In the genomic region with DNA sequence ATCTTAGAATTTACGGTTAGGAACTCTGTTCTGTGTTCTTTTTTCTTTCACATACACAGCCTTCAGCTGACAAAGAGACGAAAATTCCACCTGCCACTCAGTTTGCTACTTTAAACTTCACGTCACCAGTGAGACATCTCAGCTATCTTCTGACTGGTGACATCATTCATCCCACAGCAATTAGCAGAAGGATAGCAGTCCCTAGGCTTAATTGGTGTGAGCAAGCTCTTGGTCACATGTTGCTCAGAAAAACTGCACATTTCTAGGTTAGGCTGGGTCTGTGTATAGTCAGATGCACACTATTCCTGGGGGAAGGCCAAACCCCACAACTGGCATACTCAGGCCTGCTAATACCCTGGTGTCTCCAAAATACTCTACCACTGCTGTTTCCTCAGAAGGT, we compare ENCODE assay signal across 10 cellular contexts. TPM values are rescaled to one million over a fixed set of nuclear protein-coding genes. Genes with fewer than 3 reads are reported as not detected.
DNase-seq lines count a peak whose midpoint lies in the region; ATAC-seq and TF ChIP-seq lines count a peak whose summit lies in the region.
"Had no signal": no experiment of that assay in that cellular context is flagged by ENCODE, and none has a peak within 500 bp of the region (broad histone marks: within the 10 kb centered on the region; RNA-seq: fewer than 3 reads in every experiment).

No MANE protein-coding gene starts in this region.

- H2AFZ ChIP-seq in PC-9: no peak overlapping the region

- POLR2A ChIA-PET in Caco-2 (lab: Charles Lee): interaction anchor here (0.9 to 1.1 kb wide), 2 partner anchors 16 to 25 kb away, joined by 4 read pairs; no protein-coding TSS in a partner anchor
- POLR2A ChIA-PET in PC-9 (lab: Charles Lee; ENCODE audit: unreplicated experiment): interaction anchor here (0.7 kb wide), 1 partner anchor 600 kb away, joined by 5 read pairs; no protein-coding TSS in a partner anchor

- TF ChIP-seq CTCF in Caco-2 (IDR thresholded peaks at IDR 0.05; ENCODE audit: insufficient read depth in 1 of 2, low read depth in 1 of 2, low read length in 1 of 2, severe bottlenecking in 1 of 2, unreplicated experiment in 1 of 2) (no peak), choroid plexus epithelial cell (conservative IDR thresholded peaks at IDR 0.05; ENCODE audit: low read depth, low read length) (no peak), PC-9 (conservative IDR thresholded peaks at IDR 0.05) (no peak)

- no TSS peak for BruUV-seq in Caco-2 (replicated peaks; lab: Mats Ljungman, UMichigan)
- BruUV-seq in PC-9 (replicated peaks; lab: Mats Ljungman, UMichigan): no TSS peak

- DNase-seq in Caco-2 (peak; percentile 39 to 45), LHCN-M2 (ENCODE audit: low read depth) (peak; percentile 84), choroid plexus epithelial cell (ENCODE audit: low read depth) (peak; percentile 60), naive B cell (no peak), putamen (ENCODE audit: low spot score) (no peak), PC-9 (no peak)
- DNase-seq: central memory CD4-positive, alpha-beta T cell had no signal

- peaks cover 50% of the 10 kb centered on the region for H3K4me1 ChIP-seq in Caco-2
- H3K4me1 ChIP-seq in PC-9 (replicated peaks; ENCODE audit: insufficient read depth): peaks cover 19% of the 10 kb centered on the region

- 0 out of 2 replicates have a peak, but pooled peaks cover 4% of the 10 kb centered on the region for H3F3A ChIP-seq in PC-9 (ENCODE audit: insufficient read depth, low read depth)

- H3K4me3 ChIP-seq in Caco-2 (ENCODE audit: low read depth, low read length): no peak overlapping the region
- no peak overlapping the region for H3K4me3 ChIP-seq in choroid plexus epithelial cell (ENCODE audit: low read depth, low read length)
- H3K4me3 ChIP-seq in PC-9: no peak overlapping the region

- H3K4me2 ChIP-seq in PC-9: no peak overlapping the region

- intact Hi-C loops in Caco-2 (cut with micrococcal nuclease; ENCODE audit: unreplicated experiment) (no loop called here), PC-9 (cut with micrococcal nuclease; ENCODE audit: unreplicated experiment) (no loop called here)

- no peaks in the 10 kb centered on the region for H3K27me3 ChIP-seq in Caco-2 (replicated peaks; ENCODE audit: control insufficient read depth, insufficient read depth, low read length)
- no peaks in the 10 kb centered on the region for H3K27me3 ChIP-seq in PC-9 (ENCODE audit: insufficient read depth, low read depth)

- H3K27ac Mint-ChIP-seq in Caco-2 (ENCODE audit: unreplicated experiment): peak overlapping the region; percentile 46
- H3K27ac Mint-ChIP-seq in naive B cell: peak overlapping the region; percentile 58 to 98 (median 79)

- H3K4me3 Mint-ChIP-seq in Caco-2 (ENCODE audit: unreplicated experiment) (peak overlapping the region; percentile 12), naive B cell (peak overlapping the region in 6 of 8 donors; percentile 16 to 88 (median 60))

- H3K9me3 ChIP-seq in Caco-2 (no peaks in the 10 kb centered on the region), PC-9 (ENCODE audit: insufficient read depth, low read depth) (no peaks in the 10 kb centered on the region)

- H3K36me3 Mint-ChIP-seq in Caco-2 (ENCODE audit: insufficient read depth, unreplicated experiment) (peaks cover 85% of the 10 kb centered on the region), naive B cell (no peaks in the 10 kb centered on the region)

- H3K4me1 Mint-ChIP-seq in Caco-2 (ENCODE audit: low read depth, unreplicated experiment) (peaks cover 26% of the 10 kb centered on the region), naive B cell (peaks cover 45 to 73% (median 47%) of the 10 kb centered on the region in 3 donors)

- CTCF ChIA-PET in Caco-2 (lab: Charles Lee) (interaction anchor here (0.9 to 1.2 kb wide), 3 partner anchors 16 to 209 kb away, joined by 4 to 5 read pairs (median 4); no protein-coding TSS in a partner anchor), PC-9 (lab: Charles Lee) (no interaction called here)

- H3K27ac ChIP-seq in PC-9: no peak overlapping the region

- no peaks in the 10 kb centered on the region for H4K20me1 ChIP-seq in PC-9 (ENCODE audit: insufficient read depth)

- H3K79me2 ChIP-seq in PC-9 (ENCODE audit: low read depth): no peaks in the 10 kb centered on the region

- H3K9me2 ChIP-seq in PC-9 (ENCODE audit: insufficient read depth): no peaks in the 10 kb centered on the region

- peaks cover 2% of the 10 kb centered on the region; the same call in 1 of the 2 replicates for H3K36me3 ChIP-seq in Caco-2 (ENCODE audit: control insufficient read depth, insufficient read depth, low read length)
- no peaks in the 10 kb centered on the region for H3K36me3 ChIP-seq in PC-9 (ENCODE audit: low read depth)

- no peaks in the 10 kb centered on the region for H3K9me3 Mint-ChIP-seq in Caco-2 (ENCODE audit: unreplicated experiment)
- peaks cover 0 to 3% (median 0%) of the 10 kb centered on the region in 7 donors for H3K9me3 Mint-ChIP-seq in naive B cell

- ATAC-seq in naive B cell (ENCODE audit: low read depth in 2 of 2) (no peak), GM18498 (IDR thresholded peaks at IDR 0.05; ENCODE audit: unreplicated experiment) (no peak), HG03025 (IDR thresholded peaks at IDR 0.05; ENCODE audit: low FRiP score, unreplicated experiment) (no peak)

- H3K27me3 Mint-ChIP-seq in Caco-2 (ENCODE audit: insufficient read depth, unreplicated experiment) (no peaks in the 10 kb centered on the region), naive B cell (no peaks in the 10 kb centered on the region)

RNA-seq across cellular contexts. Expression of gene SLC7A7, which starts 23.9 kb away (rescaled TPM):
- total RNA-seq in Caco-2 (2022): 380 and 443 TPM in 2 replicates
- total RNA-seq in LHCN-M2 (2014; rRNA removed): 4.2 and 4.6 TPM in 2 replicates
- polyA plus RNA-seq in LHCN-M2 (2012): 2.2 TPM
- polyA plus RNA-seq in naive B cell (ENCODE audit: low read depth in 6 of 6): 10 to 100 TPM; 16.2 to 78.3 (median 28.7) TPM
- total RNA-seq in PC-9 (2021): 4.7 and 5.9 TPM in 2 replicates
- polyA plus RNA-seq: neural cell had no signal

RNA-seq across cellular contexts. Expression of gene OXA1L, which starts 24.8 kb away (rescaled TPM):
- total RNA-seq in Caco-2 (2022) (110 and 116 TPM in 2 replicates), LHCN-M2 (2014; rRNA removed) (80.6 and 83.2 TPM in 2 replicates), PC-9 (2021) (65.2 and 70.9 TPM in 2 replicates)
- 104 TPM for polyA plus RNA-seq in LHCN-M2 (2012)
- 10 to 100 TPM; 56.9 to 83.5 (median 74.4) TPM for polyA plus RNA-seq in naive B cell (ENCODE audit: low read depth in 6 of 6)

RNA-seq across cellular contexts. Expression of gene MRPL52, which starts 38.4 kb away (rescaled TPM):
- total RNA-seq in Caco-2 (2022) (149 TPM in 2 replicates), LHCN-M2 (2014; rRNA removed) (104 and 188 TPM in 2 replicates), PC-9 (2021) (76.7 and 84.8 TPM in 2 replicates)
- polyA plus RNA-seq in LHCN-M2 (2012): 193 TPM
- polyA plus RNA-seq in naive B cell (ENCODE audit: low read depth in 6 of 6): 100 to 1,000 TPM in 5 of 6 donors, 10 to 100 TPM in 1; 75.0 to 232 (median 186) TPM

RNA-seq across cellular contexts. Expression of gene MMP14, which starts 45.1 kb away (rescaled TPM):
- total RNA-seq in Caco-2 (2022) (57.2 and 62.9 TPM in 2 replicates), LHCN-M2 (2014; rRNA removed) (292 and 331 TPM in 2 replicates), PC-9 (2021) (22.4 and 34.8 TPM in 2 replicates)
- polyA plus RNA-seq in LHCN-M2 (2012): 172 TPM
- polyA plus RNA-seq in naive B cell (ENCODE audit: low read depth in 6 of 6): not detected

Comparison
In these comparisons a context has a peak if more than half of its experiments do, and no peak if none do; other contexts are left out.
1. DNase-seq: peak in Caco-2 (2 of 2), LHCN-M2 (single experiment) and choroid plexus epithelial cell (single experiment); none in naive B cell (single experiment), putamen (single experiment) and PC-9 (0 of 2).
2. RNA of gene SLC7A7, which starts 23.9 kb away (total RNA-seq): 380 to 443 TPM in Caco-2; 4.7 to 5.9 TPM in PC-9 and 4.2 to 4.6 TPM in LHCN-M2; every median in the first group is over 10 times any median in the second.